Comparison of ENCODE assay signal across 1 cellular context in genomic region chr13:30173301-30173605, GRCh38.
TF ChIP-seq lines count a peak whose summit lies in the region.

No MANE protein-coding gene starts in this region.

TF ChIP-seq in GM23338, 12 proteins besides CTCF, POLR2A, EP300 and RAD21 (continued from another document):
- TF ChIP-seq, protein P1, sequence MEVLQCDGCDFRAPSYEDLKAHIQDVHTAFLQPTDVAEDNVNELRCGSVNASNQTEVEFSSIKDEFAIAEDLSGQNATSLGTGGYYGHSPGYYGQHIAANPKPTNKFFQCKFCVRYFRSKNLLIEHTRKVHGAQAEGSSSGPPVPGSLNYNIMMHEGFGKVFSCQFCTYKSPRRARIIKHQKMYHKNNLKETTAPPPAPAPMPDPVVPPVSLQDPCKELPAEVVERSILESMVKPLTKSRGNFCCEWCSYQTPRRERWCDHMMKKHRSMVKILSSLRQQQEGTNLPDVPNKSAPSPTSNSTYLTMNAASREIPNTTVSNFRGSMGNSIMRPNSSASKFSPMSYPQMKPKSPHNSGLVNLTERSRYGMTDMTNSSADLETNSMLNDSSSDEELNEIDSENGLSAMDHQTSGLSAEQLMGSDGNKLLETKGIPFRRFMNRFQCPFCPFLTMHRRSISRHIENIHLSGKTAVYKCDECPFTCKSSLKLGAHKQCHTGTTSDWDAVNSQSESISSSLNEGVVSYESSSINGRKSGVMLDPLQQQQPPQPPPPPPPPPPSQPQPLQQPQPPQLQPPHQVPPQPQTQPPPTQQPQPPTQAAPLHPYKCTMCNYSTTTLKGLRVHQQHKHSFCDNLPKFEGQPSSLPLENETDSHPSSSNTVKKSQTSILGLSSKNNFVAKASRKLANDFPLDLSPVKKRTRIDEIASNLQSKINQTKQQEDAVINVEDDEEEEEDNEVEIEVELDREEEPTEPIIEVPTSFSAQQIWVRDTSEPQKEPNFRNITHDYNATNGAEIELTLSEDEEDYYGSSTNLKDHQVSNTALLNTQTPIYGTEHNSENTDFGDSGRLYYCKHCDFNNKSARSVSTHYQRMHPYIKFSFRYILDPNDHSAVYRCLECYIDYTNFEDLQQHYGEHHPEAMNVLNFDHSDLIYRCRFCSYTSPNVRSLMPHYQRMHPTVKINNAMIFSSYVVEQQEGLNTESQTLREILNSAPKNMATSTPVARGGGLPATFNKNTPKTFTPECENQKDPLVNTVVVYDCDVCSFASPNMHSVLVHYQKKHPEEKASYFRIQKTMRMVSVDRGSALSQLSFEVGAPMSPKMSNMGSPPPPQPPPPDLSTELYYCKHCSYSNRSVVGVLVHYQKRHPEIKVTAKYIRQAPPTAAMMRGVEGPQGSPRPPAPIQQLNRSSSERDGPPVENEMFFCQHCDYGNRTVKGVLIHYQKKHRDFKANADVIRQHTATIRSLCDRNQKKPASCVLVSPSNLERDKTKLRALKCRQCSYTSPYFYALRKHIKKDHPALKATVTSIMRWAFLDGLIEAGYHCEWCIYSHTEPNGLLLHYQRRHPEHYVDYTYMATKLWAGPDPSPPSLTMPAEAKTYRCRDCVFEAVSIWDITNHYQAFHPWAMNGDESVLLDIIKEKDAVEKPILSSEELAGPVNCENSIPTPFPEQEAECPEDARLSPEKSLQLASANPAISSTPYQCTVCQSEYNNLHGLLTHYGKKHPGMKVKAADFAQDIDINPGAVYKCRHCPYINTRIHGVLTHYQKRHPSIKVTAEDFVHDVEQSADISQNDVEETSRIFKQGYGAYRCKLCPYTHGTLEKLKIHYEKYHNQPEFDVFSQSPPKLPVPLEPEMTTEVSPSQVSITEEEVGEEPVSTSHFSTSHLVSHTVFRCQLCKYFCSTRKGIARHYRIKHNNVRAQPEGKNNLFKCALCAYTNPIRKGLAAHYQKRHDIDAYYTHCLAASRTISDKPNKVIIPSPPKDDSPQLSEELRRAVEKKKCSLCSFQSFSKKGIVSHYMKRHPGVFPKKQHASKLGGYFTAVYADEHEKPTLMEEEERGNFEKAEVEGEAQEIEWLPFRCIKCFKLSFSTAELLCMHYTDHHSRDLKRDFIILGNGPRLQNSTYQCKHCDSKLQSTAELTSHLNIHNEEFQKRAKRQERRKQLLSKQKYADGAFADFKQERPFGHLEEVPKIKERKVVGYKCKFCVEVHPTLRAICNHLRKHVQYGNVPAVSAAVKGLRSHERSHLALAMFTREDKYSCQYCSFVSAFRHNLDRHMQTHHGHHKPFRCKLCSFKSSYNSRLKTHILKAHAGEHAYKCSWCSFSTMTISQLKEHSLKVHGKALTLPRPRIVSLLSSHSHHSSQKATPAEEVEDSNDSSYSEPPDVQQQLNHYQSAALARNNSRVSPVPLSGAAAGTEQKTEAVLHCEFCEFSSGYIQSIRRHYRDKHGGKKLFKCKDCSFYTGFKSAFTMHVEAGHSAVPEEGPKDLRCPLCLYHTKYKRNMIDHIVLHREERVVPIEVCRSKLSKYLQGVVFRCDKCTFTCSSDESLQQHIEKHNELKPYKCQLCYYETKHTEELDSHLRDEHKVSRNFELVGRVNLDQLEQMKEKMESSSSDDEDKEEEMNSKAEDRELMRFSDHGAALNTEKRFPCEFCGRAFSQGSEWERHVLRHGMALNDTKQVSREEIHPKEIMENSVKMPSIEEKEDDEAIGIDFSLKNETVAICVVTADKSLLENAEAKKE (CRISPR knock-in tag; IDR thresholded peaks at IDR 0.05): no peak
- TF ChIP-seq CREB1 (CRISPR knock-in tag; IDR thresholded peaks at IDR 0.05; ENCODE audit: low read depth): no peak
- TF ChIP-seq POLR2AphosphoS5 (IDR thresholded peaks at IDR 0.05; ENCODE audit: low read depth): no peak
- TF ChIP-seq, protein P2, sequence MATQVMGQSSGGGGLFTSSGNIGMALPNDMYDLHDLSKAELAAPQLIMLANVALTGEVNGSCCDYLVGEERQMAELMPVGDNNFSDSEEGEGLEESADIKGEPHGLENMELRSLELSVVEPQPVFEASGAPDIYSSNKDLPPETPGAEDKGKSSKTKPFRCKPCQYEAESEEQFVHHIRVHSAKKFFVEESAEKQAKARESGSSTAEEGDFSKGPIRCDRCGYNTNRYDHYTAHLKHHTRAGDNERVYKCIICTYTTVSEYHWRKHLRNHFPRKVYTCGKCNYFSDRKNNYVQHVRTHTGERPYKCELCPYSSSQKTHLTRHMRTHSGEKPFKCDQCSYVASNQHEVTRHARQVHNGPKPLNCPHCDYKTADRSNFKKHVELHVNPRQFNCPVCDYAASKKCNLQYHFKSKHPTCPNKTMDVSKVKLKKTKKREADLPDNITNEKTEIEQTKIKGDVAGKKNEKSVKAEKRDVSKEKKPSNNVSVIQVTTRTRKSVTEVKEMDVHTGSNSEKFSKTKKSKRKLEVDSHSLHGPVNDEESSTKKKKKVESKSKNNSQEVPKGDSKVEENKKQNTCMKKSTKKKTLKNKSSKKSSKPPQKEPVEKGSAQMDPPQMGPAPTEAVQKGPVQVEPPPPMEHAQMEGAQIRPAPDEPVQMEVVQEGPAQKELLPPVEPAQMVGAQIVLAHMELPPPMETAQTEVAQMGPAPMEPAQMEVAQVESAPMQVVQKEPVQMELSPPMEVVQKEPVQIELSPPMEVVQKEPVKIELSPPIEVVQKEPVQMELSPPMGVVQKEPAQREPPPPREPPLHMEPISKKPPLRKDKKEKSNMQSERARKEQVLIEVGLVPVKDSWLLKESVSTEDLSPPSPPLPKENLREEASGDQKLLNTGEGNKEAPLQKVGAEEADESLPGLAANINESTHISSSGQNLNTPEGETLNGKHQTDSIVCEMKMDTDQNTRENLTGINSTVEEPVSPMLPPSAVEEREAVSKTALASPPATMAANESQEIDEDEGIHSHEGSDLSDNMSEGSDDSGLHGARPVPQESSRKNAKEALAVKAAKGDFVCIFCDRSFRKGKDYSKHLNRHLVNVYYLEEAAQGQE (IDR thresholded peaks at IDR 0.05; ENCODE audit: unreplicated experiment): no peak
- TF ChIP-seq ZNF331 (CRISPR knock-in tag; IDR thresholded peaks at IDR 0.05; ENCODE audit: low read depth): no peak
TF ChIP-seq in GM23338: peak in this region for 0.
